ENCODE assay signal across 25 cellular contexts in genomic region chr12:78778339-78778738, GRCh38.
"Had no signal": no experiment of that assay in that cellular context is flagged by ENCODE, and none has a peak within 500 bp of the region (broad histone marks: within the 10 kb centered on the region; RNA-seq: fewer than 3 reads in every experiment).

No MANE protein-coding gene starts in this region.

- H3K27me3 ChIP-seq: body of pancreas, dorsolateral prefrontal cortex, esophagus muscularis mucosa, foreskin keratinocyte, upper lobe of left lung had no signal

- H3K4me3 ChIP-seq: body of pancreas, dorsolateral prefrontal cortex, esophagus muscularis mucosa, lung, upper lobe of left lung had no signal

- H3K4me1 ChIP-seq: body of pancreas, esophagus muscularis mucosa, foreskin keratinocyte, upper lobe of left lung had no signal

- H3K27ac ChIP-seq: body of pancreas, dorsolateral prefrontal cortex, esophagus muscularis mucosa, foreskin keratinocyte, upper lobe of left lung, VCaP had no signal

- DNase-seq: activated CD4-positive, alpha-beta T cell treated with anti-CD3 and anti-CD28 coated beads, Interleukin-2, amount 10 ng/mL, durations not matched to agents 24 days and 14 days; activated CD8-positive, alpha-beta memory T cell treated with anti-CD3 and anti-CD28 coated beads, Interleukin-2, amount 10 ng/mL, durations not matched to agents 7 days and 5 days; activated CD8-positive, alpha-beta T cell treated with anti-CD3 and anti-CD28 coated beads for 36 hours; activated gamma-delta T cell; activated naive CD4-positive, alpha-beta T cell treated with anti-CD3 and anti-CD28 coated beads, Interleukin-2, amount 50 U/mL, for 16 hours; activated naive CD8-positive, alpha-beta T cell treated with anti-CD3 and anti-CD28 coated beads, Interleukin-2, amount 50 U/mL, for 24 hours; activated T-cell treated with anti-CD3 and anti-CD28 coated beads for 4 hours; anterior cingulate cortex; body of pancreas; central memory CD4-positive, alpha-beta T cell; dorsolateral prefrontal cortex; effector memory CD8-positive, alpha-beta T cell; foreskin keratinocyte; naive B cell; posterior cingulate gyrus; stimulated activated CD4-positive, alpha-beta T cell treated with anti-CD3 and anti-CD28 coated beads, Interleukin-4, amount 100 ng/mL, for 24 hours; stimulated activated naive CD8-positive, alpha-beta T cell treated with anti-CD3 and anti-CD28 coated beads, Interleukin-15, Interleukin-2, amounts not matched to agents 100 U/mL and 50 U/mL, for 24 hours; upper lobe of left lung had no signal

- H3K36me3 ChIP-seq: esophagus muscularis mucosa, upper lobe of left lung had no signal

- ATAC-seq: activated CD4-positive, CD25-positive, alpha-beta regulatory T cell treated with anti-CD3 and anti-CD28 coated beads, Interleukin-2, amount 50 U/mL, for 24 hours; activated CD8-positive, alpha-beta memory T cell treated with anti-CD3 and anti-CD28 coated beads, Interleukin-2, amount 10 ng/mL, durations not matched to agents 7 days and 5 days; activated CD8-positive, alpha-beta T cell treated with anti-CD3 and anti-CD28 coated beads for 36 hours; activated naive CD8-positive, alpha-beta T cell treated with anti-CD3 and anti-CD28 coated beads, Interleukin-2, amount 50 U/mL, for 24 hours; body of pancreas; effector memory CD8-positive, alpha-beta T cell; foreskin keratinocyte; left lobe of liver; stimulated activated naive CD8-positive, alpha-beta T cell treated with anti-CD3 and anti-CD28 coated beads, Interleukin-15, Interleukin-2, amounts not matched to agents 100 U/mL and 50 U/mL, for 24 hours had no signal

- FAIRE-seq: colon, endothelial cell of umbilical vein had no signal

- H3K9me3 ChIP-seq: body of pancreas, esophagus muscularis mucosa, upper lobe of left lung had no signal
